25 cellular contexts compared by ENCODE assay signal in the genomic region with DNA sequence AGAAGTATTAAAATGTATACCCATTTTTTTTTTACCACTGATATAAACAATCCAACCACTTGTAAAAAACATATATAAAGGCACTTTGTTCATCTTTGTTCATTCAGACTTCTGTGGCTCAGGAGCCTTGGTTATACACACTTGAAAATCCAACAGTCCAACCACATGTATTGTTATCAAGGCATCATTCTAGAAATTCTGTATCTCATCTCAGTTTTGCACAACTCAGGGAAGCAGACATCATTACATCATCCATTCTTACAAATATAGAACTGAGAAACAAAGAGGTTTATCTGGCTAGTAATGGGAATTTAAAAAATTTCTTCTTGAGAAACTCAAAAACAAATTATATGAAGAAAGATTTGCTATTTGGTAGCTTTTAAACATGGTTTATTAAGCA.
"Had no signal": no experiment of that assay in that cellular context is flagged by ENCODE, and none has a peak within 500 bp of the region (broad histone marks: within the 10 kb centered on the region; RNA-seq: fewer than 3 reads in every experiment).

No MANE protein-coding gene starts in this region.

- H3K4me3 ChIP-seq: colonic mucosa, esophagus squamous epithelium, gastroesophageal sphincter, heart left ventricle, hepatocyte, left lung, lung had no signal

- H2AFZ ChIP-seq: hepatocyte had no signal

- H3K4me1 ChIP-seq: colonic mucosa, esophagus squamous epithelium, gastroesophageal sphincter, heart left ventricle, left lung had no signal

- H3K36me3 ChIP-seq: colonic mucosa, esophagus squamous epithelium, gastroesophageal sphincter, heart left ventricle, left lung had no signal

- H3K4me2 ChIP-seq: hepatocyte had no signal

- H3K27ac ChIP-seq: colonic mucosa, epithelial cell of prostate, esophagus squamous epithelium, foreskin keratinocyte, gastroesophageal sphincter, heart left ventricle, hepatocyte, left lung had no signal

- H3K9me3 ChIP-seq: colonic mucosa, esophagus squamous epithelium, gastroesophageal sphincter had no signal

- DNase-seq: colonic mucosa; cortex of kidney; effector CD8-positive, alpha-beta T cell; effector memory CD8-positive, alpha-beta T cell; endodermal cell; erythroblast; esophagus squamous epithelium; foreskin keratinocyte; heart left ventricle; hypothalamus; immature natural killer cell; islet precursor cell; kidney; kidney glomerular epithelial cell; left lung; left ventricle myocardium superior; mammary epithelial cell; mesendoderm; midbrain; naive thymus-derived CD4-positive, alpha-beta T cell had no signal

- H3K27me3 ChIP-seq: colonic mucosa, esophagus squamous epithelium, foreskin keratinocyte, gastroesophageal sphincter, heart left ventricle, hepatocyte, left lung had no signal

- H3K79me2 ChIP-seq: hepatocyte had no signal

- ATAC-seq: effector memory CD8-positive, alpha-beta T cell; esophagus mucosa; foreskin keratinocyte; gastroesophageal sphincter; heart left ventricle; left lung; left ventricle myocardium superior; naive thymus-derived CD4-positive, alpha-beta T cell had no signal
